Comparison of ENCODE assay signal across 13 cellular contexts in genomic region chr21:43644609-43645008, GRCh38. TPM values are rescaled to one million over a fixed set of nuclear protein-coding genes. Genes with fewer than 3 reads are reported as not detected.
A peak's percentile ranks its signal among the peaks of the same experiment; 100 is the strongest.
DNase-seq lines count a peak whose midpoint lies in the region; ATAC-seq and TF ChIP-seq lines count a peak whose summit lies in the region.
"Had no signal": no experiment of that assay in that cellular context is flagged by ENCODE, and none has a peak within 500 bp of the region (broad histone marks: within the 10 kb centered on the region; RNA-seq: fewer than 3 reads in every experiment).

No MANE protein-coding gene starts in this region.

- H3K79me2 ChIP-seq in ACC112 (ENCODE audit: control insufficient read depth, insufficient read depth, low read length, unreplicated experiment) (no peaks in the 10 kb centered on the region), MM.1S (ENCODE audit: low read length) (no peaks in the 10 kb centered on the region)

- H3K4me2 ChIP-seq in MM.1S (ENCODE audit: low read depth, low read length): no peak overlapping the region

- H3K4me3 ChIP-seq in ACC112 (ENCODE audit: low read depth, low read length) (peak overlapping the region; percentile 56), MG63 (no peak overlapping the region), brain microvascular endothelial cell (ENCODE audit: low read depth, low read length) (no peak overlapping the region), MM.1S (ENCODE audit: low read length) (no peak overlapping the region)
- H3K4me3 ChIP-seq: skin epidermis had no signal

- DNase-seq in MG63 (peak; percentile 69), brain microvascular endothelial cell (peak; percentile 59), iris pigment epithelial cell (ENCODE audit: low read depth) (peak; percentile 66), amniotic stem cell (lab: John Stamatoyannopoulos, UW) (no peak), 8988T (no peak), MM.1S (no peak)
- DNase-seq: activated CD8-positive, alpha-beta memory T cell treated with anti-CD3 and anti-CD28 coated beads for 24 hours; BE2C; naive thymus-derived CD4-positive, alpha-beta T cell; T1000 had no signal

- H3K9me3 ChIP-seq in MG63 (no peaks in the 10 kb centered on the region), MM.1S (replicated peaks; ENCODE audit: insufficient read depth, low read length) (no peaks in the 10 kb centered on the region)
- H3K9me3 ChIP-seq: BE2C had no signal

- H3K9me2 ChIP-seq in MM.1S (replicated peaks; ENCODE audit: insufficient read depth, low read length): no peaks in the 10 kb centered on the region

- H3K4me1 ChIP-seq in ACC112 (ENCODE audit: control insufficient read depth, insufficient read depth, low read length, unreplicated experiment) (peaks cover 31% of the 10 kb centered on the region), MM.1S (ENCODE audit: low read length) (peaks cover 17% of the 10 kb centered on the region)
- H3K4me1 ChIP-seq: BE2C had no signal

- peaks cover 13% of the 10 kb centered on the region; the same call in 1 of the 2 replicates for H3F3A ChIP-seq in MM.1S (ENCODE audit: insufficient read depth, low read length)

- no peak overlapping the region for H3K9ac ChIP-seq in MM.1S (ENCODE audit: low read length)

- no peak for TF ChIP-seq CTCF in brain microvascular endothelial cell (IDR thresholded peaks at IDR 0.05; ENCODE audit: low read depth, low read length, missing control alignments)
- TF ChIP-seq CTCF in MM.1S (IDR thresholded peaks at IDR 0.05; ENCODE audit: low read length): no peak

- H3K27ac ChIP-seq in ACC112 (ENCODE audit: low read depth, low read length): peak overlapping the region; percentile 83
- H3K27ac ChIP-seq in brain microvascular endothelial cell: peak overlapping the region; percentile 65
- H3K27ac ChIP-seq in MM.1S (ENCODE audit: low read length): no peak overlapping the region

- no peaks in the 10 kb centered on the region for H4K20me1 ChIP-seq in MM.1S (ENCODE audit: insufficient read depth, low read length)

- peak overlapping the region; percentile 77 for H2AFZ ChIP-seq in ACC112 (ENCODE audit: low read length, unreplicated experiment)
- H2AFZ ChIP-seq in MM.1S (ENCODE audit: low read length): no peak overlapping the region

- no peak for ATAC-seq in HG03097 (IDR thresholded peaks at IDR 0.05; ENCODE audit: low FRiP score, unreplicated experiment)
- ATAC-seq: naive thymus-derived CD4-positive, alpha-beta T cell had no signal

- no peaks in the 10 kb centered on the region for H3K36me3 ChIP-seq in ACC112 (ENCODE audit: insufficient read depth, low read length)
- no peaks in the 10 kb centered on the region for H3K36me3 ChIP-seq in MG63
- no peaks in the 10 kb centered on the region for H3K36me3 ChIP-seq in brain microvascular endothelial cell (replicated peaks)
- H3K36me3 ChIP-seq in MM.1S (replicated peaks; ENCODE audit: insufficient read depth, low read length): no peaks in the 10 kb centered on the region
- H3K36me3 ChIP-seq: BE2C had no signal

- in situ Hi-C loops in brain microvascular endothelial cell (cut with HindIII; ENCODE audit: low pct_ligation_motif_present, low sequenced_read_pairs): no loop called here

- H3K27me3 ChIP-seq in ACC112 (ENCODE audit: insufficient read depth, low read length) (no peaks in the 10 kb centered on the region), MG63 (no peaks in the 10 kb centered on the region; the same call in 1 of the 2 replicates), brain microvascular endothelial cell (replicated peaks) (no peaks in the 10 kb centered on the region), MM.1S (replicated peaks; ENCODE audit: insufficient read depth, low read length) (no peaks in the 10 kb centered on the region)
- H3K27me3 ChIP-seq: BE2C had no signal

RNA-seq across cellular contexts. Expression of gene HSF2BP, which starts 14.7 kb away (rescaled TPM):
- total RNA-seq in MG63 (2014; rRNA removed; shearing (Covaris generic); ENCODE audit: low replicate concordance): 2.4 and 6.4 TPM in 2 replicates

RNA-seq across cellular contexts. Expression of gene RRP1B, which starts 14.8 kb away (rescaled TPM):
- 17.9 and 23.0 TPM in 2 replicates for total RNA-seq in MG63 (2014; rRNA removed; shearing (Covaris generic); ENCODE audit: low replicate concordance)

Comparison
In these comparisons a context has a peak if more than half of its experiments do, and no peak if none do; other contexts are left out.
1. DNase-seq: peak in MG63 (single experiment), brain microvascular endothelial cell (single experiment) and iris pigment epithelial cell (single experiment); none in amniotic stem cell (single experiment), 8988T (single experiment) and MM.1S (single experiment).